1 cellular context compared by ENCODE assay signal in the genomic region with DNA sequence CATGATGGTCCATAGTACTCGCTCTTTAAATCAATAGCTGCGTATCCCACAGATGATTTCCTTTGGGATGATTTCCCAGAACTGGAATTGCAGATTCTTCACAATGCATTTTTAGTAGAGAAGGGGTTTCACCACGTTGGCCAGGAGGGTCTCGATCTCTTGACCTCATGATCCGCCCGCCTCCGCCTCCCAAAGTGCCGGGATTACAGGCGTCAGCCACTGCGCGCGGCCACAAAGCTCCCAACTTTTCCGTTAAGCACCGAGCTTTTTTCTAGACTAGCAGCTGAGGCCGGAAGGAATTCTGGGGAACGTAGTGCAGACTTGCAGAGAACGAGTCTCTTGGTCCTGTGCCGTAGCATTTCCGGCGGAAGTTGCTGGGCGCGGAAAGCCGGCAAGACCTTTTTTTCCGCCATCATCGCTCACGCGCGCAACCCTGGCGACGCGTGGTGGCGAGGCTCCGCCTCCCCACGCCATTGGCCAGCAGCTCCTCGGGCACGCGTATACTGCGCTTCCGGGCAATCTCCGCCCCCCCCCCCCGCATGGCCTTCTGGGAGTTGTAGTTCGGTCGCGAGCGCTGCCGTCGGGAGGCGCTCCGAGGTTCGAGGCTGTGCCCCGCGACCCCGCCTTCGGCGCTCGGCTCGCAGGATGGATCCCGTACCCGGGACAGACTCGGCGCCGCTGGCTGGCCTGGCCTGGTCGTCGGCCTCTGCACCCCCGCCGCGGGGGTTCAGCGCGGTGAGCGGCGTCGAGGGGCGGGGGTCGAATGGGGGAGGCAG.
TF ChIP-seq lines count a peak whose summit lies in the region.

A gene (plus strand): TSS at position 557 of the 776 bp plus-strand sequence. CDS start 89 bp downstream, at position 646.

TF ChIP-seq in HepG2, 621 proteins besides CTCF, POLR2A, EP300 and RAD21 (continued from another document and continues in another):
- TF ChIP-seq, protein P1, sequence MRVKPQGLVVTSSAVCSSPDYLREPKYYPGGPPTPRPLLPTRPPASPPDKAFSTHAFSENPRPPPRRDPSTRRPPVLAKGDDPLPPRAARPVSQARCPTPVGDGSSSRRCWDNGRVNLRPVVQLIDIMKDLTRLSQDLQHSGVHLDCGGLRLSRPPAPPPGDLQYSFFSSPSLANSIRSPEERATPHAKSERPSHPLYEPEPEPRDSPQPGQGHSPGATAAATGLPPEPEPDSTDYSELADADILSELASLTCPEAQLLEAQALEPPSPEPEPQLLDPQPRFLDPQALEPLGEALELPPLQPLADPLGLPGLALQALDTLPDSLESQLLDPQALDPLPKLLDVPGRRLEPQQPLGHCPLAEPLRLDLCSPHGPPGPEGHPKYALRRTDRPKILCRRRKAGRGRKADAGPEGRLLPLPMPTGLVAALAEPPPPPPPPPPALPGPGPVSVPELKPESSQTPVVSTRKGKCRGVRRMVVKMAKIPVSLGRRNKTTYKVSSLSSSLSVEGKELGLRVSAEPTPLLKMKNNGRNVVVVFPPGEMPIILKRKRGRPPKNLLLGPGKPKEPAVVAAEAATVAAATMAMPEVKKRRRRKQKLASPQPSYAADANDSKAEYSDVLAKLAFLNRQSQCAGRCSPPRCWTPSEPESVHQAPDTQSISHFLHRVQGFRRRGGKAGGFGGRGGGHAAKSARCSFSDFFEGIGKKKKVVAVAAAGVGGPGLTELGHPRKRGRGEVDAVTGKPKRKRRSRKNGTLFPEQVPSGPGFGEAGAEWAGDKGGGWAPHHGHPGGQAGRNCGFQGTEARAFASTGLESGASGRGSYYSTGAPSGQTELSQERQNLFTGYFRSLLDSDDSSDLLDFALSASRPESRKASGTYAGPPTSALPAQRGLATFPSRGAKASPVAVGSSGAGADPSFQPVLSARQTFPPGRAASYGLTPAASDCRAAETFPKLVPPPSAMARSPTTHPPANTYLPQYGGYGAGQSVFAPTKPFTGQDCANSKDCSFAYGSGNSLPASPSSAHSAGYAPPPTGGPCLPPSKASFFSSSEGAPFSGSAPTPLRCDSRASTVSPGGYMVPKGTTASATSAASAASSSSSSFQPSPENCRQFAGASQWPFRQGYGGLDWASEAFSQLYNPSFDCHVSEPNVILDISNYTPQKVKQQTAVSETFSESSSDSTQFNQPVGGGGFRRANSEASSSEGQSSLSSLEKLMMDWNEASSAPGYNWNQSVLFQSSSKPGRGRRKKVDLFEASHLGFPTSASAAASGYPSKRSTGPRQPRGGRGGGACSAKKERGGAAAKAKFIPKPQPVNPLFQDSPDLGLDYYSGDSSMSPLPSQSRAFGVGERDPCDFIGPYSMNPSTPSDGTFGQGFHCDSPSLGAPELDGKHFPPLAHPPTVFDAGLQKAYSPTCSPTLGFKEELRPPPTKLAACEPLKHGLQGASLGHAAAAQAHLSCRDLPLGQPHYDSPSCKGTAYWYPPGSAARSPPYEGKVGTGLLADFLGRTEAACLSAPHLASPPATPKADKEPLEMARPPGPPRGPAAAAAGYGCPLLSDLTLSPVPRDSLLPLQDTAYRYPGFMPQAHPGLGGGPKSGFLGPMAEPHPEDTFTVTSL (CRISPR knock-in tag; IDR thresholded peaks at IDR 0.05; ENCODE audit: borderline replicate concordance), result no peak
- TF ChIP-seq FOXO1 (CRISPR knock-in tag; IDR thresholded peaks at IDR 0.05), result no peak
- TF ChIP-seq, protein P2, sequence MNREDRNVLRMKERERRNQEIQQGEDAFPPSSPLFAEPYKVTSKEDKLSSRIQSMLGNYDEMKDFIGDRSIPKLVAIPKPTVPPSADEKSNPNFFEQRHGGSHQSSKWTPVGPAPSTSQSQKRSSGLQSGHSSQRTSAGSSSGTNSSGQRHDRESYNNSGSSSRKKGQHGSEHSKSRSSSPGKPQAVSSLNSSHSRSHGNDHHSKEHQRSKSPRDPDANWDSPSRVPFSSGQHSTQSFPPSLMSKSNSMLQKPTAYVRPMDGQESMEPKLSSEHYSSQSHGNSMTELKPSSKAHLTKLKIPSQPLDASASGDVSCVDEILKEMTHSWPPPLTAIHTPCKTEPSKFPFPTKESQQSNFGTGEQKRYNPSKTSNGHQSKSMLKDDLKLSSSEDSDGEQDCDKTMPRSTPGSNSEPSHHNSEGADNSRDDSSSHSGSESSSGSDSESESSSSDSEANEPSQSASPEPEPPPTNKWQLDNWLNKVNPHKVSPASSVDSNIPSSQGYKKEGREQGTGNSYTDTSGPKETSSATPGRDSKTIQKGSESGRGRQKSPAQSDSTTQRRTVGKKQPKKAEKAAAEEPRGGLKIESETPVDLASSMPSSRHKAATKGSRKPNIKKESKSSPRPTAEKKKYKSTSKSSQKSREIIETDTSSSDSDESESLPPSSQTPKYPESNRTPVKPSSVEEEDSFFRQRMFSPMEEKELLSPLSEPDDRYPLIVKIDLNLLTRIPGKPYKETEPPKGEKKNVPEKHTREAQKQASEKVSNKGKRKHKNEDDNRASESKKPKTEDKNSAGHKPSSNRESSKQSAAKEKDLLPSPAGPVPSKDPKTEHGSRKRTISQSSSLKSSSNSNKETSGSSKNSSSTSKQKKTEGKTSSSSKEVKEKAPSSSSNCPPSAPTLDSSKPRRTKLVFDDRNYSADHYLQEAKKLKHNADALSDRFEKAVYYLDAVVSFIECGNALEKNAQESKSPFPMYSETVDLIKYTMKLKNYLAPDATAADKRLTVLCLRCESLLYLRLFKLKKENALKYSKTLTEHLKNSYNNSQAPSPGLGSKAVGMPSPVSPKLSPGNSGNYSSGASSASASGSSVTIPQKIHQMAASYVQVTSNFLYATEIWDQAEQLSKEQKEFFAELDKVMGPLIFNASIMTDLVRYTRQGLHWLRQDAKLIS (CRISPR knock-in tag; IDR thresholded peaks at IDR 0.05), result no peak
- no peak for TF ChIP-seq ZNF17 (CRISPR knock-in tag; IDR thresholded peaks at IDR 0.05)
- no peak for TF ChIP-seq ZBTB1 (CRISPR knock-in tag; IDR thresholded peaks at IDR 0.05; ENCODE audit: borderline replicate concordance)
- no peak for TF ChIP-seq HNF4G (IDR thresholded peaks at IDR 0.05; ENCODE audit: borderline replicate concordance, low read depth, low read length)
- TF ChIP-seq HNF4G (CRISPR knock-in tag; IDR thresholded peaks at IDR 0.05; ENCODE audit: borderline replicate concordance, low read depth), result no peak
- TF ChIP-seq PHF21A (CRISPR knock-in tag; IDR thresholded peaks at IDR 0.05), result no peak; the same call in none of the 2 replicates
- TF ChIP-seq MZF1 (CRISPR knock-in tag; IDR thresholded peaks at IDR 0.05; ENCODE audit: borderline replicate concordance), result no peak
- TF ChIP-seq ZNF20 (CRISPR knock-in tag; IDR thresholded peaks at IDR 0.05), result no peak
- no peak for TF ChIP-seq ZSCAN22 (CRISPR knock-in tag; IDR thresholded peaks at IDR 0.05)
- TF ChIP-seq, protein P3, sequence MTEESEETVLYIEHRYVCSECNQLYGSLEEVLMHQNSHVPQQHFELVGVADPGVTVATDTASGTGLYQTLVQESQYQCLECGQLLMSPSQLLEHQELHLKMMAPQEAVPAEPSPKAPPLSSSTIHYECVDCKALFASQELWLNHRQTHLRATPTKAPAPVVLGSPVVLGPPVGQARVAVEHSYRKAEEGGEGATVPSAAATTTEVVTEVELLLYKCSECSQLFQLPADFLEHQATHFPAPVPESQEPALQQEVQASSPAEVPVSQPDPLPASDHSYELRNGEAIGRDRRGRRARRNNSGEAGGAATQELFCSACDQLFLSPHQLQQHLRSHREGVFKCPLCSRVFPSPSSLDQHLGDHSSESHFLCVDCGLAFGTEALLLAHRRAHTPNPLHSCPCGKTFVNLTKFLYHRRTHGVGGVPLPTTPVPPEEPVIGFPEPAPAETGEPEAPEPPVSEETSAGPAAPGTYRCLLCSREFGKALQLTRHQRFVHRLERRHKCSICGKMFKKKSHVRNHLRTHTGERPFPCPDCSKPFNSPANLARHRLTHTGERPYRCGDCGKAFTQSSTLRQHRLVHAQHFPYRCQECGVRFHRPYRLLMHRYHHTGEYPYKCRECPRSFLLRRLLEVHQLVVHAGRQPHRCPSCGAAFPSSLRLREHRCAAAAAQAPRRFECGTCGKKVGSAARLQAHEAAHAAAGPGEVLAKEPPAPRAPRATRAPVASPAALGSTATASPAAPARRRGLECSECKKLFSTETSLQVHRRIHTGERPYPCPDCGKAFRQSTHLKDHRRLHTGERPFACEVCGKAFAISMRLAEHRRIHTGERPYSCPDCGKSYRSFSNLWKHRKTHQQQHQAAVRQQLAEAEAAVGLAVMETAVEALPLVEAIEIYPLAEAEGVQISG (CRISPR knock-in tag; IDR thresholded peaks at IDR 0.05), result peak; percentile 93
- TF ChIP-seq ZFP36L1 (CRISPR knock-in tag; IDR thresholded peaks at IDR 0.05), result 0 out of 2 replicates have a peak, but pooled peaks have one; percentile 30
- 0 out of 2 replicates have a peak, but pooled peaks have one; percentile 15 for TF ChIP-seq SMAD3 (CRISPR knock-in tag; IDR thresholded peaks at IDR 0.05)
- TF ChIP-seq, protein P4, sequence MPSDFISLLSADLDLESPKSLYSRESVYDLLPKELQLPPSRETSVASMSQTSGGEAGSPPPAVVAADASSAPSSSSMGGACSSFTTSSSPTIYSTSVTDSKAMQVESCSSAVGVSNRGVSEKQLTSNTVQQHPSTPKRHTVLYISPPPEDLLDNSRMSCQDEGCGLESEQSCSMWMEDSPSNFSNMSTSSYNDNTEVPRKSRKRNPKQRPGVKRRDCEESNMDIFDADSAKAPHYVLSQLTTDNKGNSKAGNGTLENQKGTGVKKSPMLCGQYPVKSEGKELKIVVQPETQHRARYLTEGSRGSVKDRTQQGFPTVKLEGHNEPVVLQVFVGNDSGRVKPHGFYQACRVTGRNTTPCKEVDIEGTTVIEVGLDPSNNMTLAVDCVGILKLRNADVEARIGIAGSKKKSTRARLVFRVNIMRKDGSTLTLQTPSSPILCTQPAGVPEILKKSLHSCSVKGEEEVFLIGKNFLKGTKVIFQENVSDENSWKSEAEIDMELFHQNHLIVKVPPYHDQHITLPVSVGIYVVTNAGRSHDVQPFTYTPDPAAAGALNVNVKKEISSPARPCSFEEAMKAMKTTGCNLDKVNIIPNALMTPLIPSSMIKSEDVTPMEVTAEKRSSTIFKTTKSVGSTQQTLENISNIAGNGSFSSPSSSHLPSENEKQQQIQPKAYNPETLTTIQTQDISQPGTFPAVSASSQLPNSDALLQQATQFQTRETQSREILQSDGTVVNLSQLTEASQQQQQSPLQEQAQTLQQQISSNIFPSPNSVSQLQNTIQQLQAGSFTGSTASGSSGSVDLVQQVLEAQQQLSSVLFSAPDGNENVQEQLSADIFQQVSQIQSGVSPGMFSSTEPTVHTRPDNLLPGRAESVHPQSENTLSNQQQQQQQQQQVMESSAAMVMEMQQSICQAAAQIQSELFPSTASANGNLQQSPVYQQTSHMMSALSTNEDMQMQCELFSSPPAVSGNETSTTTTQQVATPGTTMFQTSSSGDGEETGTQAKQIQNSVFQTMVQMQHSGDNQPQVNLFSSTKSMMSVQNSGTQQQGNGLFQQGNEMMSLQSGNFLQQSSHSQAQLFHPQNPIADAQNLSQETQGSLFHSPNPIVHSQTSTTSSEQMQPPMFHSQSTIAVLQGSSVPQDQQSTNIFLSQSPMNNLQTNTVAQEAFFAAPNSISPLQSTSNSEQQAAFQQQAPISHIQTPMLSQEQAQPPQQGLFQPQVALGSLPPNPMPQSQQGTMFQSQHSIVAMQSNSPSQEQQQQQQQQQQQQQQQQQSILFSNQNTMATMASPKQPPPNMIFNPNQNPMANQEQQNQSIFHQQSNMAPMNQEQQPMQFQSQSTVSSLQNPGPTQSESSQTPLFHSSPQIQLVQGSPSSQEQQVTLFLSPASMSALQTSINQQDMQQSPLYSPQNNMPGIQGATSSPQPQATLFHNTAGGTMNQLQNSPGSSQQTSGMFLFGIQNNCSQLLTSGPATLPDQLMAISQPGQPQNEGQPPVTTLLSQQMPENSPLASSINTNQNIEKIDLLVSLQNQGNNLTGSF (CRISPR knock-in tag; IDR thresholded peaks at IDR 0.05), result 0 out of 2 replicates have a peak, but pooled peaks have one; percentile 38
- TF ChIP-seq PAWR (CRISPR knock-in tag; IDR thresholded peaks at IDR 0.05; ENCODE audit: borderline replicate concordance), result no peak
- TF ChIP-seq HMG20A (CRISPR knock-in tag; IDR thresholded peaks at IDR 0.05; ENCODE audit: borderline replicate concordance), result no peak
- TF ChIP-seq TBX3 (IDR thresholded peaks at IDR 0.05; ENCODE audit: borderline replicate concordance), result no peak
- no peak for TF ChIP-seq TBL1XR1 (IDR thresholded peaks at IDR 0.05; ENCODE audit: borderline replicate concordance, low read length, partially characterized antibody)
- TF ChIP-seq ZMAT3 (CRISPR knock-in tag; conservative IDR thresholded peaks at IDR 0.05), result no peak
- TF ChIP-seq ZNF629 (CRISPR knock-in tag; conservative IDR thresholded peaks at IDR 0.05), result peak; percentile 43
- TF ChIP-seq, protein P5, sequence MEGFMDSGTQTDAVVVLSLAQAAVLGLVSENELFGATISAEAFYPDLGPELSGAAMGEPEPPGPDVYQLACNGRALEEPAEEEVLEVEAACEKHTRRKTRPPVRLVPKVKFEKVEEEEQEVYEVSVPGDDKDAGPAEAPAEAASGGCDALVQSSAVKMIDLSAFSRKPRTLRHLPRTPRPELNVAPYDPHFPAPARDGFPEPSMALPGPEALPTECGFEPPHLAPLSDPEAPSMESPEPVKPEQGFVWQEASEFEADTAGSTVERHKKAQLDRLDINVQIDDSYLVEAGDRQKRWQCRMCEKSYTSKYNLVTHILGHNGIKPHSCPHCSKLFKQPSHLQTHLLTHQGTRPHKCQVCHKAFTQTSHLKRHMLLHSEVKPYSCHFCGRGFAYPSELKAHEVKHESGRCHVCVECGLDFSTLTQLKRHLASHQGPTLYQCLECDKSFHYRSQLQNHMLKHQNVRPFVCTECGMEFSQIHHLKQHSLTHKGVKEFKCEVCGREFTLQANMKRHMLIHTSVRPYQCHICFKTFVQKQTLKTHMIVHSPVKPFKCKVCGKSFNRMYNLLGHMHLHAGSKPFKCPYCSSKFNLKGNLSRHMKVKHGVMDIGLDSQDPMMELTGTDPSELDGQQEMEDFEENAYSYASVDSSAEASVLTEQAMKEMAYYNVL (CRISPR knock-in tag; IDR thresholded peaks at IDR 0.05; ENCODE audit: borderline replicate concordance), result no peak
- peak in 1 of 2 experiments; percentile 52; a peak in 2 of 4 replicates for TF ChIP-seq KLF16 (CRISPR knock-in tag; IDR thresholded peaks at IDR 0.05)
- TF ChIP-seq, protein P6, sequence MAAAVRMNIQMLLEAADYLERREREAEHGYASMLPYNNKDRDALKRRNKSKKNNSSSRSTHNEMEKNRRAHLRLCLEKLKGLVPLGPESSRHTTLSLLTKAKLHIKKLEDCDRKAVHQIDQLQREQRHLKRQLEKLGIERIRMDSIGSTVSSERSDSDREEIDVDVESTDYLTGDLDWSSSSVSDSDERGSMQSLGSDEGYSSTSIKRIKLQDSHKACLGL (CRISPR knock-in tag; IDR thresholded peaks at IDR 0.05), result no peak
- TF ChIP-seq ETV6 (CRISPR knock-in tag; conservative IDR thresholded peaks at IDR 0.05), result no peak; the same call in 1 of the 2 replicates
- TF ChIP-seq SRSF4 (IDR thresholded peaks at IDR 0.05; ENCODE audit: low read depth, low read length, poor library complexity, severe bottlenecking), result no peak
- peak; percentile 76 for TF ChIP-seq PHF20 (CRISPR knock-in tag; IDR thresholded peaks at IDR 0.05)
- TF ChIP-seq ZFP41 (CRISPR knock-in tag; IDR thresholded peaks at IDR 0.05; ENCODE audit: borderline replicate concordance), result 0 out of 2 replicates have a peak, but pooled peaks have one; percentile 54
- peak; percentile 90 for TF ChIP-seq ARNTL (CRISPR knock-in tag; IDR thresholded peaks at IDR 0.05)
- 0 out of 2 replicates have a peak, but pooled peaks have one; percentile 50 for TF ChIP-seq ZNF292 (CRISPR knock-in tag; IDR thresholded peaks at IDR 0.05; ENCODE audit: borderline replicate concordance, low read depth)
- TF ChIP-seq SRSF1 (optimal IDR thresholded peaks at IDR 0.05; ENCODE audit: low read depth, low read length), result no peak
- TF ChIP-seq SALL1 (CRISPR knock-in tag; IDR thresholded peaks at IDR 0.05), result peak; percentile 66
- peak; percentile 86 for TF ChIP-seq ZFP90 (CRISPR knock-in tag; IDR thresholded peaks at IDR 0.05; ENCODE audit: borderline replicate concordance)
- no peak for TF ChIP-seq ZNF484 (CRISPR knock-in tag; IDR thresholded peaks at IDR 0.05; ENCODE audit: borderline replicate concordance, low read depth)
- no peak for TF ChIP-seq CBX5 (CRISPR knock-in tag; IDR thresholded peaks at IDR 0.05; ENCODE audit: borderline replicate concordance)
- TF ChIP-seq ADNP (CRISPR knock-in tag; IDR thresholded peaks at IDR 0.05), result peak; percentile 73; the same call in 1 of the 2 replicates
- TF ChIP-seq ZNF160 (CRISPR knock-in tag; IDR thresholded peaks at IDR 0.05), result no peak
